ENCODE assay signal across 23 cellular contexts in genomic region chr12:2477009-2477766, GRCh38.
DNase-seq lines count a peak whose midpoint lies in the region; ATAC-seq and TF ChIP-seq lines count a peak whose summit lies in the region.
"Had no signal": no experiment of that assay in that cellular context is flagged by ENCODE, and none has a peak within 500 bp of the region (broad histone marks: within the 10 kb centered on the region; RNA-seq: fewer than 3 reads in every experiment).

No MANE protein-coding gene starts in this region.

- no peak overlapping the region for H2AFZ ChIP-seq in GM23248
- H2AFZ ChIP-seq: PC-9 had no signal

- no peaks in the 10 kb centered on the region; the same call in none of the 2 replicates for H3K36me3 ChIP-seq in GM23248 (ENCODE audit: low read depth)

- peaks cover 8% of the 10 kb centered on the region; the same call in 1 of the 2 replicates for H3K4me1 ChIP-seq in GM23248 (ENCODE audit: insufficient read depth)

- H3K27me3 Mint-ChIP-seq in activated T-cell treated with anti-CD3 and anti-CD28 coated beads, Interleukin-2, amount 50 U/mL, for 4 hours (ENCODE audit: low read depth), result peaks cover 7% of the 10 kb centered on the region
- H3K27me3 Mint-ChIP-seq in glutamatergic neuron (ENCODE audit: unreplicated experiment), result peaks cover 3% of the 10 kb centered on the region

- H3K9me3 Mint-ChIP-seq in activated T-cell treated with anti-CD3 and anti-CD28 coated beads, Interleukin-2, amount 50 U/mL, for 4 hours, result no peaks in the 10 kb centered on the region
- H3K9me3 Mint-ChIP-seq in glutamatergic neuron (ENCODE audit: unreplicated experiment), result peaks cover 16% of the 10 kb centered on the region

- H3K79me2 ChIP-seq in GM23248 (ENCODE audit: insufficient read depth), result no peaks in the 10 kb centered on the region

- no peaks in the 10 kb centered on the region for H3K27me3 ChIP-seq in GM23248 (replicated peaks; ENCODE audit: insufficient read depth)

- H3K9me2 ChIP-seq in GM23248 (ENCODE audit: insufficient read depth), result no peaks in the 10 kb centered on the region

- H3K36me3 Mint-ChIP-seq in activated T-cell treated with anti-CD3 and anti-CD28 coated beads, Interleukin-2, amount 50 U/mL, for 4 hours (ENCODE audit: insufficient read depth), result no peaks in the 10 kb centered on the region
- peaks cover 9% of the 10 kb centered on the region for H3K36me3 Mint-ChIP-seq in glutamatergic neuron (ENCODE audit: unreplicated experiment)
- H3K36me3 Mint-ChIP-seq: CD8-positive, alpha-beta memory T cell had no signal

- H3F3A ChIP-seq in GM23248 (ENCODE audit: insufficient read depth), result no peaks in the 10 kb centered on the region

- peak; percentile 54 to 60 for ATAC-seq in activated T-cell treated with anti-CD3 and anti-CD28 coated beads, Interleukin-2, amount 50 U/mL, for 4 hours
- ATAC-seq in GM21360 (IDR thresholded peaks at IDR 0.05; ENCODE audit: unreplicated experiment) (no peak), GM18868 (IDR thresholded peaks at IDR 0.05; ENCODE audit: unreplicated experiment) (no peak)

- no peak overlapping the region for H3K4me3 ChIP-seq in GM23248
- H3K4me3 ChIP-seq: PC-9 had no signal

- no peak overlapping the region for H3K27ac ChIP-seq in GM23248
- H3K27ac ChIP-seq: PC-9, RWPE1 had no signal

- H3K4me1 Mint-ChIP-seq in activated T-cell treated with anti-CD3 and anti-CD28 coated beads, Interleukin-2, amount 50 U/mL, for 4 hours (ENCODE audit: low read depth), result no peaks in the 10 kb centered on the region
- peaks cover 26% of the 10 kb centered on the region for H3K4me1 Mint-ChIP-seq in glutamatergic neuron (ENCODE audit: low read depth, unreplicated experiment)
- H3K4me1 Mint-ChIP-seq: CD8-positive, alpha-beta memory T cell had no signal

- H3K4me3 Mint-ChIP-seq in activated T-cell treated with anti-CD3 and anti-CD28 coated beads, Interleukin-2, amount 50 U/mL, for 4 hours, result no peak overlapping the region
- H3K4me3 Mint-ChIP-seq in glutamatergic neuron (ENCODE audit: unreplicated experiment), result peak overlapping the region; percentile 28
- H3K4me3 Mint-ChIP-seq: CD8-positive, alpha-beta memory T cell had no signal

- H3K27ac Mint-ChIP-seq in glutamatergic neuron (ENCODE audit: unreplicated experiment), result peak overlapping the region; percentile 57
- H3K27ac Mint-ChIP-seq: CD8-positive, alpha-beta memory T cell had no signal

- no peak for TF ChIP-seq CTCF in glutamatergic neuron (IDR thresholded peaks at IDR 0.05; ENCODE audit: partially characterized antibody, unreplicated experiment)

- no peak overlapping the region for H3K4me2 ChIP-seq in GM23248 (ENCODE audit: unreplicated experiment)
- H3K4me2 ChIP-seq: PC-9 had no signal

- H4K20me1 ChIP-seq in GM23248 (ENCODE audit: insufficient read depth), result no peaks in the 10 kb centered on the region

- H3K9me3 ChIP-seq in GM23248 (ENCODE audit: low read depth), result no peaks in the 10 kb centered on the region

- no peak overlapping the region for H3K9ac ChIP-seq in GM23248

- DNase-seq in NCI-H82 (lab: John Stamatoyannopoulos, UW), result peak; percentile 23
- no peak for DNase-seq in NCI-H82 treated with DMSO at 0.1 percent for 48 hours (lab: John Stamatoyannopoulos, UW; ENCODE audit: unreplicated experiment)
- DNase-seq in activated T-cell treated with anti-CD3 and anti-CD28 coated beads, Interleukin-2, amount 50 U/mL, for 4 hours, result no peak
- DNase-seq in activated T-cell treated with anti-CD3 and anti-CD28 coated beads for 4 hours, result no peak
- peak; percentile 51 for DNase-seq in GM23248
- DNase-seq in glutamatergic neuron, result no peak
- DNase-seq: AML-193; C1 segment of cervical spinal cord; Calu3; CD8-positive, alpha-beta memory T cell; EL; GF-D8; GOT3; HCEC 1CT; Kasumi-1; NCI-H1417; NCI-H1694 treated with DMSO at 0.1 percent for 48 hours; NCI-H69; PC-9; SHP77 treated with DMSO at 0.1 percent for 48 hours had no signal

- WGBS in GM23248 (ENCODE audit: low coverage in 1 of 2, low lambda C conversion rate in 2 of 2, missing lambda C conversion rate in 2 of 2), 2 experiments, result 81 to 84% methylated on average over 8 of the region's 8 CpGs

- in situ Hi-C loops in GM23248 (cut with MboI), result no loop called here

Comparison
In these comparisons a context has a peak if more than half of its experiments do, and no peak if none do; other contexts are left out.
1. DNase-seq: peak in NCI-H82 (single experiment) and GM23248 (single experiment); none in NCI-H82 treated with DMSO at 0.1 percent for 48 hours (single experiment), activated T-cell treated with anti-CD3 and anti-CD28 coated beads, Interleukin-2, amount 50 U/mL, for 4 hours (single experiment), activated T-cell treated with anti-CD3 and anti-CD28 coated beads for 4 hours (single experiment) and glutamatergic neuron (single experiment).
2. ATAC-seq: peak in activated T-cell treated with anti-CD3 and anti-CD28 coated beads, Interleukin-2, amount 50 U/mL, for 4 hours (2 of 2); none in GM21360 (single experiment) and GM18868 (single experiment).